Comparison of ENCODE assay signal across 16 cellular contexts in the genomic region with DNA sequence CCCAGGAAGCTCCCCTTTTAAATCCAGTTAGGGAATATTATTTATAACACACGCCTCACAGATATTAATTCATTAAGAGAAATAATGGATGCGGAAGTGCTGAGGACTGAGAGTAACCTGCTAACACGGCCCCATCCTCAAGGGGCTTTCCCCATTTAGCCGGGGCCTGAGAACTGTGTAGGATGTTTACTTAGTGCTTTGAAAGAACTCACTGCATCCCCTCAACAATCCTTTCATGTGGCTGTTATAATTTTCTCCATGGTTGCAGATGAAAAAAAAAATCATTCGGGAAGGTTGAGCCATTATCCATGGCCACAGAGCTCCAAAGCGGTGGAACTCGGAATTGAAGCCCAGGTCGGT.
DNase-seq lines count a peak whose midpoint lies in the region; ATAC-seq, FAIRE-seq and TF ChIP-seq lines count a peak whose summit lies in the region.
"Had no signal": no experiment of that assay in that cellular context is flagged by ENCODE, and none has a peak within 500 bp of the region (broad histone marks: within the 10 kb centered on the region; RNA-seq: fewer than 3 reads in every experiment).

No MANE protein-coding gene starts in this region.

- peaks cover 0 to 8% of the 10 kb centered on the region in 2 donors for H3K27me3 ChIP-seq in naive thymus-derived CD4-positive, alpha-beta T cell (ENCODE audit: control insufficient read depth in 2 of 2, insufficient read depth in 2 of 2, low read length in 2 of 2)
- H3K27me3 ChIP-seq in tibial artery: peaks cover 0 to 35% of the 10 kb centered on the region in 2 donors
- H3K27me3 ChIP-seq in HepG2 (ENCODE audit: control insufficient read depth in 1 of 2, insufficient read depth in 2 of 2, low read length in 2 of 2): peaks cover 1 to 22% of the 10 kb centered on the region in 2 experiments; a peak in 3 of 5 replicates

- no peaks in the 10 kb centered on the region for H3K4me1 ChIP-seq in naive thymus-derived CD4-positive, alpha-beta T cell (ENCODE audit: control insufficient read depth in 2 of 2, insufficient read depth in 2 of 2, low read length in 2 of 2)
- H3K4me1 ChIP-seq in tibial artery: peaks cover 0 to 11% (median 4%) of the 10 kb centered on the region in 4 donors
- peaks cover 8% of the 10 kb centered on the region; the same call in 1 of the 2 replicates for H3K4me1 ChIP-seq in HepG2 (ENCODE audit: insufficient read depth, low read length)

- POLR2A ChIA-PET in naive thymus-derived CD4-positive, alpha-beta T cell (lab: Charles Lee): no interaction called here
- POLR2A ChIA-PET in HepG2 (lab: Yijun Ruan, JAX): no interaction called here

- TF ChIP-seq EP300 in HepG2 (IDR thresholded peaks at IDR 0.05; ENCODE audit: low read depth in 2 of 2, low read length in 2 of 2) (no peak), HepG2 (CRISPR knock-in tag; IDR thresholded peaks at IDR 0.05; ENCODE audit: borderline replicate concordance) (no peak)

- no peaks in the 10 kb centered on the region for H3K9me3 Mint-ChIP-seq in natural killer cell
- no peaks in the 10 kb centered on the region for H3K9me3 Mint-ChIP-seq in natural killer cell treated with Interleukin-12 subunit alpha and Interleukin-12 subunit beta and Interleukin-15 and Interleukin-18, amount 100 ng/mL, for 72 hours
- no peaks in the 10 kb centered on the region for H3K9me3 Mint-ChIP-seq in naive thymus-derived CD4-positive, alpha-beta T cell

- CTCF ChIA-PET in naive thymus-derived CD4-positive, alpha-beta T cell (lab: Charles Lee): no interaction called here
- CTCF ChIA-PET in HepG2 (lab: Yijun Ruan, JAX; ENCODE audit: low intra/inter-chr PET ratio, low total read pairs): no interaction called here

- DNase-seq in natural killer cell (no peak), astrocyte of the cerebellum (ENCODE audit: low read depth) (no peak), tibial artery (no peak), NOMO-1 treated with dmso at 0.1 percent for 144 hours (lab: John Stamatoyannopoulos, UW; ENCODE audit: unreplicated experiment) (no peak), HepG2 (ENCODE audit: low spot score) (no peak)
- DNase-seq in natural killer cell treated with Interleukin-12 subunit alpha and Interleukin-12 subunit beta and Interleukin-15 and Interleukin-18, amount 100 ng/mL, for 72 hours (ENCODE audit: low spot score): no peak
- no peak for DNase-seq in naive thymus-derived CD4-positive, alpha-beta T cell
- DNase-seq: activated effector memory CD4-positive, alpha-beta T cell treated with Interleukin-2 at 50 U/mL for 16 hours; Karpas-422; NCI-H1105 treated with DMSO at 0.1 percent for 48 hours had no signal

- no peak overlapping the region for H3K9ac ChIP-seq in HepG2 (ENCODE audit: insufficient read depth, low read depth, low read length)

- in situ Hi-C loops in astrocyte of the cerebellum (cut with HindIII; ENCODE audit: low sequenced_read_pairs) (loop anchor here (5.0 to 25.0 kb wide), 2 partner anchors 56 to 199 kb away; a partner anchor contains a TSS), HepG2 (cut with HindIII; ENCODE audit: extremely low pct_ligation_motif_present, low pct_unique_long_range_greater_than_20kb) (loop anchor here (10.0 to 25.0 kb wide), 2 partner anchors 127 to 599 kb away; no protein-coding TSS in a partner anchor)

- H2AFZ ChIP-seq in HepG2 (ENCODE audit: low read length): no peak overlapping the region

- TF ChIP-seq CTCF in natural killer cell (IDR thresholded peaks at IDR 0.05) (no peak), astrocyte of the cerebellum (IDR thresholded peaks at IDR 0.05; ENCODE audit: low read depth, low read length, missing control alignments) (no peak), tibial artery (IDR thresholded peaks at IDR 0.05) (no peak), HepG2 (CRISPR knock-in tag; IDR thresholded peaks at IDR 0.05) (no peak)

- TF ChIP-seq POLR2A in HepG2 (IDR thresholded peaks at IDR 0.05; ENCODE audit: insufficient read depth in 1 of 2, low read depth in 2 of 2, low read length in 2 of 2): no peak

- intact Hi-C loops in natural killer cell (cut with micrococcal nuclease) (no loop called here), tibial artery (cut with DNase I; ENCODE audit: low total_unique reads) (loop anchor here (10.0 kb wide), 1 partner anchor 357 kb away; no protein-coding TSS in a partner anchor), HepG2 (cut with micrococcal nuclease; ENCODE audit: unreplicated experiment) (loop anchor here (10.0 kb wide), 1 partner anchor 97 kb away; a partner anchor contains a TSS)
- intact Hi-C loops in naive thymus-derived CD4-positive, alpha-beta T cell (cut with micrococcal nuclease): no loop called here

- H3K27ac Mint-ChIP-seq in natural killer cell: no peak overlapping the region
- no peak overlapping the region for H3K27ac Mint-ChIP-seq in natural killer cell treated with Interleukin-12 subunit alpha and Interleukin-12 subunit beta and Interleukin-15 and Interleukin-18, amount 100 ng/mL, for 72 hours
- H3K27ac Mint-ChIP-seq in naive thymus-derived CD4-positive, alpha-beta T cell: peak overlapping the region in 1 of 9 donors; percentile 19

- ATAC-seq in natural killer cell (no peak), GM21723 (IDR thresholded peaks at IDR 0.05; ENCODE audit: unreplicated experiment) (no peak), HepG2 (no peak)
- ATAC-seq in natural killer cell treated with Interleukin-12 subunit alpha and Interleukin-12 subunit beta and Interleukin-15 and Interleukin-18, amount 100 ng/mL, for 72 hours: no peak
- ATAC-seq in naive thymus-derived CD4-positive, alpha-beta T cell: no peak

- H3K27ac ChIP-seq in naive thymus-derived CD4-positive, alpha-beta T cell (ENCODE audit: low read depth, low read length): no peak overlapping the region
- H3K27ac ChIP-seq in tibial artery: no peak overlapping the region
- H3K27ac ChIP-seq in HepG2 (ENCODE audit: extremely low read length, insufficient read depth, low read length): no peak overlapping the region
- H3K27ac ChIP-seq: RWPE1 had no signal

- H3K27me3 Mint-ChIP-seq in natural killer cell (ENCODE audit: low read depth in 2 of 2): peaks cover 39 to 58% of the 10 kb centered on the region in 2 donors
- H3K27me3 Mint-ChIP-seq in natural killer cell treated with Interleukin-12 subunit alpha and Interleukin-12 subunit beta and Interleukin-15 and Interleukin-18, amount 100 ng/mL, for 72 hours: peaks cover 38 to 41% of the 10 kb centered on the region in 2 donors
- H3K27me3 Mint-ChIP-seq in naive thymus-derived CD4-positive, alpha-beta T cell: peaks cover 45 to 60% (median 51%) of the 10 kb centered on the region in 5 donors

- no peaks in the 10 kb centered on the region for H3K9me3 ChIP-seq in naive thymus-derived CD4-positive, alpha-beta T cell (ENCODE audit: control insufficient read depth in 2 of 3, low read length in 3 of 3)
- H3K9me3 ChIP-seq in tibial artery (no peaks in the 10 kb centered on the region), HepG2 (ENCODE audit: low read length) (no peaks in the 10 kb centered on the region)

- BruUV-seq in HepG2 (replicated peaks; lab: Mats Ljungman, UMichigan): no TSS peak

- TF ChIP-seq RAD21 in HepG2 (CRISPR knock-in tag; IDR thresholded peaks at IDR 0.05): no peak

- WGBS in HepG2 (ENCODE audit: low lambda C conversion rate): 59% methylated on average over 8 of the region's 8 CpGs

- peak overlapping the region; percentile 31 for H3K4me3 Mint-ChIP-seq in natural killer cell
- H3K4me3 Mint-ChIP-seq in natural killer cell treated with Interleukin-12 subunit alpha and Interleukin-12 subunit beta and Interleukin-15 and Interleukin-18, amount 100 ng/mL, for 72 hours: no peak overlapping the region
- H3K4me3 Mint-ChIP-seq in naive thymus-derived CD4-positive, alpha-beta T cell: peak overlapping the region in 7 of 10 donors; percentile 17 to 74 (median 64)

- H3K36me3 Mint-ChIP-seq in natural killer cell: no peaks in the 10 kb centered on the region
- H3K36me3 Mint-ChIP-seq in natural killer cell treated with Interleukin-12 subunit alpha and Interleukin-12 subunit beta and Interleukin-15 and Interleukin-18, amount 100 ng/mL, for 72 hours: no peaks in the 10 kb centered on the region
- H3K36me3 Mint-ChIP-seq in naive thymus-derived CD4-positive, alpha-beta T cell: no peaks in the 10 kb centered on the region

- H3K4me2 ChIP-seq in HepG2 (ENCODE audit: low read depth, low read length): no peak overlapping the region

- H3K36me3 ChIP-seq in naive thymus-derived CD4-positive, alpha-beta T cell (ENCODE audit: control insufficient read depth in 2 of 3, insufficient read depth in 3 of 3, low read length in 3 of 3): no peaks in the 10 kb centered on the region
- H3K36me3 ChIP-seq in tibial artery (no peaks in the 10 kb centered on the region), HepG2 (replicated peaks in 1 of 2; ENCODE audit: control insufficient read depth in 1 of 2, insufficient read depth in 2 of 2, low read length in 2 of 2) (no peaks in the 10 kb centered on the region)

- H3K4me3 ChIP-seq in astrocyte of the cerebellum (ENCODE audit: low read depth, low read length): peak overlapping the region; percentile 30
- H3K4me3 ChIP-seq in naive thymus-derived CD4-positive, alpha-beta T cell (ENCODE audit: low read length): no peak overlapping the region
- peak overlapping the region; percentile 28 to 34 for H3K4me3 ChIP-seq in tibial artery
- H3K4me3 ChIP-seq in HepG2 (replicated peaks in 1 of 3; ENCODE audit: insufficient read depth in 1 of 3, low read depth in 2 of 3, low read length in 3 of 3): no peak overlapping the region

- H3K4me1 Mint-ChIP-seq in natural killer cell: peaks cover 0 to 12% of the 10 kb centered on the region in 2 donors
- H3K4me1 Mint-ChIP-seq in natural killer cell treated with Interleukin-12 subunit alpha and Interleukin-12 subunit beta and Interleukin-15 and Interleukin-18, amount 100 ng/mL, for 72 hours (ENCODE audit: low read depth in 2 of 2): peaks cover 0 to 3% of the 10 kb centered on the region in 2 donors
- H3K4me1 Mint-ChIP-seq in naive thymus-derived CD4-positive, alpha-beta T cell: peaks cover 4 to 12% (median 9%) of the 10 kb centered on the region in 7 donors

- no peaks in the 10 kb centered on the region for H3K79me2 ChIP-seq in HepG2 (ENCODE audit: insufficient read depth, low read length)

- FAIRE-seq in HepG2 (lab: Jason Lieb, UNC): no peak
- FAIRE-seq: D721Med, G401.6, GM12891, keratinocyte had no signal

- H4K20me1 ChIP-seq in HepG2 (ENCODE audit: insufficient read depth, low read length): no peaks in the 10 kb centered on the region

TF ChIP-seq in HepG2, 621 proteins besides CTCF, POLR2A, EP300 and RAD21 (continues in another document):
- TF ChIP-seq KMT2B (CRISPR knock-in tag; IDR thresholded peaks at IDR 0.05): no peak
- no peak for TF ChIP-seq FLYWCH1 (CRISPR knock-in tag; IDR thresholded peaks at IDR 0.05)

Comparison
In these comparisons a context has a peak if more than half of its experiments do, and no peak if none do; other contexts are left out.
1. H3K4me3 ChIP-seq: peak in astrocyte of the cerebellum (single experiment) and tibial artery (2 of 2); none in naive thymus-derived CD4-positive, alpha-beta T cell (single experiment) and HepG2 (0 of 3).
2. intact Hi-C loops: an anchor here in tibial artery (10.0 kb wide) and HepG2 (10.0 kb wide); none called in natural killer cell and naive thymus-derived CD4-positive, alpha-beta T cell.